Comparison of ENCODE assay signal across 25 cellular contexts in genomic region chrX:136262241-136262640, GRCh38. TPM values are rescaled to one million over a fixed set of nuclear protein-coding genes. Genes with fewer than 3 reads are reported as not detected.
DNase-seq lines count a peak whose midpoint lies in the region; ATAC-seq, FAIRE-seq and TF ChIP-seq lines count a peak whose summit lies in the region.
"Had no signal": no experiment of that assay in that cellular context is flagged by ENCODE, and none has a peak within 500 bp of the region (broad histone marks: within the 10 kb centered on the region; RNA-seq: fewer than 3 reads in every experiment).

No MANE protein-coding gene starts in this region.

- no peaks in the 10 kb centered on the region for H3K9me3 ChIP-seq in right cardiac atrium (ENCODE audit: control insufficient read depth, low read length)
- no peaks in the 10 kb centered on the region for H3K9me3 ChIP-seq in endothelial cell of umbilical vein (replicated peaks; ENCODE audit: control insufficient read depth, insufficient read depth, low read length)
- H3K9me3 ChIP-seq: BLaER1, SJCRH30 had no signal

- CTCF ChIA-PET in endothelial cell of umbilical vein (lab: Charles Lee): interaction anchor here (1.5 kb wide), 1 partner anchor 234 kb away, joined by 4 read pairs; no protein-coding TSS in a partner anchor

- H3K27ac ChIP-seq in right cardiac atrium (ENCODE audit: low read length) (peak overlapping the region; percentile 19), endothelial cell of umbilical vein (ENCODE audit: insufficient read depth, low read depth, low read length) (peak overlapping the region; percentile 96)
- H3K27ac ChIP-seq: BLaER1, HL-60, SJCRH30 had no signal

- no peak for TF ChIP-seq CTCF in endothelial cell of umbilical vein (IDR thresholded peaks at IDR 0.05; ENCODE audit: extremely low read depth in 1 of 2, insufficient read depth in 1 of 2, low read depth in 1 of 2, low read length in 2 of 2)

- H3K4me3 ChIP-seq in right cardiac atrium (ENCODE audit: low read length) (no peak overlapping the region), endothelial cell of umbilical vein (replicated peaks in 1 of 3; ENCODE audit: insufficient read depth in 1 of 3, low read depth in 1 of 3, low read length in 3 of 3) (no peak overlapping the region)
- H3K4me3 ChIP-seq: BLaER1, SJCRH30 had no signal

- 72% methylated on average over 5 of the region's 5 CpGs for WGBS in right cardiac atrium

- ATAC-seq in right cardiac atrium (no peak), sciatic nerve (peak; percentile 57)
- ATAC-seq: HCT116, PC-3 had no signal

- dilution Hi-C loops in endothelial cell of umbilical vein (cut with MboI; ENCODE audit: extremely low pct_ligation_motif_present, low sequenced_read_pairs): no loop called here

- no peaks in the 10 kb centered on the region for H3K36me3 ChIP-seq in endothelial cell of umbilical vein (ENCODE audit: control insufficient read depth in 2 of 2, extremely low read depth in 1 of 2, insufficient read depth in 2 of 2, low read length in 2 of 2)
- H3K36me3 ChIP-seq: BLaER1, SJCRH30 had no signal

- no TSS peak for BruUV-seq in endothelial cell of umbilical vein (replicated peaks; lab: Mats Ljungman, UMichigan)

- H3K79me2 ChIP-seq in endothelial cell of umbilical vein (ENCODE audit: control insufficient read depth, insufficient read depth, low read length): no peaks in the 10 kb centered on the region

- intact Hi-C loops in right cardiac atrium (cut with DNase I) (no loop called here), cardiac septum (cut with DNase I) (loop anchor here (10.0 kb wide), 1 partner anchor 233 kb away; the partner anchor contains the start of gene HTATSF1), endothelial cell of umbilical vein (cut with micrococcal nuclease) (loop anchor here (10.0 kb wide), 1 partner anchor 737 kb away; the partner anchor contains the start of gene INTS6L), sciatic nerve (cut with DNase I) (no loop called here)

- peak; percentile 15 for FAIRE-seq in endothelial cell of umbilical vein (lab: Jason Lieb, UNC)
- FAIRE-seq: A204.1, GM19239 had no signal

- H3K4me2 ChIP-seq in endothelial cell of umbilical vein (ENCODE audit: insufficient read depth, low read length): no peak overlapping the region
- H3K4me2 ChIP-seq: BLaER1 had no signal

- no peaks in the 10 kb centered on the region for H4K20me1 ChIP-seq in endothelial cell of umbilical vein (replicated peaks; ENCODE audit: control insufficient read depth, extremely low read depth, insufficient read depth, low read length)
- H4K20me1 ChIP-seq: BLaER1 had no signal

- no peak overlapping the region for H3K9ac ChIP-seq in endothelial cell of umbilical vein (replicated peaks; ENCODE audit: extremely low read depth, insufficient read depth, low read length)
- H3K9ac ChIP-seq: BLaER1 had no signal

- POLR2A ChIA-PET in endothelial cell of umbilical vein (lab: Charles Lee): no interaction called here

- no peak overlapping the region for H2AFZ ChIP-seq in endothelial cell of umbilical vein (ENCODE audit: low read depth, low read length)

- H3K27me3 ChIP-seq in right cardiac atrium (ENCODE audit: control insufficient read depth, insufficient read depth): no peaks in the 10 kb centered on the region
- H3K27me3 ChIP-seq in endothelial cell of umbilical vein (ENCODE audit: control insufficient read depth in 2 of 2, insufficient read depth in 2 of 2, low read length in 2 of 2): no peaks in the 10 kb centered on the region
- H3K27me3 ChIP-seq: SJCRH30 had no signal

- no peak for TF ChIP-seq POLR2A in endothelial cell of umbilical vein (IDR thresholded peaks at IDR 0.05; ENCODE audit: low read depth, low read length)

- in situ Hi-C loops in KBM-7 (cut with MboI; ENCODE audit: low pct_unique_long_range_greater_than_20kb, low sequenced_read_pairs): no loop called here

- DNase-seq in right cardiac atrium: no peak
- no peak for DNase-seq in cardiac septum (ENCODE audit: low spot score)
- no peak for DNase-seq in endothelial cell of umbilical vein (ENCODE audit: low read depth, low spot score)
- no peak for DNase-seq in sciatic nerve (ENCODE audit: low spot score)
- no peak for DNase-seq in HUDEP-2 (lab: John Stamatoyannopoulos, UW; ENCODE audit: unreplicated experiment in 76 of 76)
- DNase-seq in KBM-7: no peak
- DNase-seq in SKM-1 treated with dmso at 0.1 percent for 144 hours (lab: John Stamatoyannopoulos, UW; ENCODE audit: unreplicated experiment): no peak
- DNase-seq: CD4-positive, CD25-positive, alpha-beta regulatory T cell; DMS153; Kasumi-1; NCI-H1092 treated with DMSO at 0.1 percent for 48 hours; NCI-H1436; NCI-H1930; NCI-H446; NCI-H524 treated with DMSO at 0.1 percent for 48 hours; NCI-H774; PC-3; SJCRH30 had no signal

- H3K4me1 ChIP-seq in right cardiac atrium (ENCODE audit: control insufficient read depth, insufficient read depth, low read length): peaks cover 2% of the 10 kb centered on the region
- H3K4me1 ChIP-seq in endothelial cell of umbilical vein (ENCODE audit: control insufficient read depth, extremely low read depth, insufficient read depth, low read length): peaks cover 34% of the 10 kb centered on the region
- H3K4me1 ChIP-seq: SJCRH30 had no signal

- H3K9me1 ChIP-seq in endothelial cell of umbilical vein (replicated peaks; ENCODE audit: control insufficient read depth, extremely low read depth, insufficient read depth, low read length): no peaks in the 10 kb centered on the region

TF ChIP-seq in endothelial cell of umbilical vein, 7 proteins besides CTCF, POLR2A, EP300 and RAD21:
- TF ChIP-seq JUN (IDR thresholded peaks at IDR 0.05; ENCODE audit: borderline replicate concordance, insufficient read depth, insufficient read length, low read depth) (no peak), FOS (IDR thresholded peaks at IDR 0.05; ENCODE audit: borderline replicate concordance, insufficient read depth, low read length) (no peak), EZH2 (IDR thresholded peaks at IDR 0.05; ENCODE audit: borderline replicate concordance, low read depth, low read length, severe bottlenecking) (no peak), GATA2 (IDR thresholded peaks at IDR 0.05; ENCODE audit: insufficient read depth, insufficient read length, low read depth, low read length) (no peak), MYC (IDR thresholded peaks at IDR 0.05; ENCODE audit: low read depth, low read length) (no peak), POLR2AphosphoS5 (IDR thresholded peaks at IDR 0.05; ENCODE audit: insufficient read depth, low read depth, low read length) (no peak), MAX (IDR thresholded peaks at IDR 0.05; ENCODE audit: insufficient read depth, insufficient read length) (no peak)

RNA-seq across cellular contexts. Expression of gene MAP7D3, which starts 11.0 kb away (rescaled TPM):
- total RNA-seq in right cardiac atrium: 10 to 100 TPM in 3 of 4 donors, 1 to 10 TPM in 1; 8.7 to 13.8 (median 12.0) TPM
- 5.9 TPM for polyA plus RNA-seq in right cardiac atrium
- total RNA-seq in cardiac septum: 15.6 TPM
- 20.0 and 22.8 TPM in 2 replicates for total RNA-seq in endothelial cell of umbilical vein
- 5.6 and 6.5 TPM in 2 replicates for polyA plus RNA-seq in endothelial cell of umbilical vein
- 11.1 TPM in 2 replicates for polyA plus RNA-seq in endothelial cell of umbilical vein (2011; cell fraction: cytosol; rRNA removed)
- 17.7 and 18.9 TPM in 2 replicates for polyA plus RNA-seq in endothelial cell of umbilical vein (2011; cell fraction: nucleus; rRNA removed)
- 24.5 and 27.5 TPM in 2 replicates for polyA plus RNA-seq in endothelial cell of umbilical vein (2012)
- 12.9 and 15.3 TPM in 2 replicates for polyA minus RNA-seq in endothelial cell of umbilical vein
- 9.1 TPM for polyA minus RNA-seq in endothelial cell of umbilical vein (2011; cell fraction: cytosol; rRNA and poly(A)+ RNA removed)
- polyA minus RNA-seq in endothelial cell of umbilical vein (2011; cell fraction: nucleus; rRNA and poly(A)+ RNA removed): 13.7 and 21.1 TPM in 2 replicates
- 17.2 TPM for total RNA-seq in sciatic nerve

RNA-seq across cellular contexts. Expression of gene ADGRG4, which starts 38.5 kb away (rescaled TPM):
- not detected for total RNA-seq in right cardiac atrium
- polyA plus RNA-seq in right cardiac atrium: not detected
- total RNA-seq in cardiac septum: 0.05 TPM
- total RNA-seq in endothelial cell of umbilical vein: 0.04 and 0.05 TPM in 2 replicates
- polyA plus RNA-seq in endothelial cell of umbilical vein: 0.08 and 0.13 TPM in 2 replicates
- polyA plus RNA-seq in endothelial cell of umbilical vein (2011; cell fraction: cytosol; rRNA removed): 0.03 and 0.04 TPM in 2 replicates
- 0.32 TPM in 2 replicates for polyA plus RNA-seq in endothelial cell of umbilical vein (2011; cell fraction: nucleus; rRNA removed)
- 0.10 and 0.11 TPM in 2 replicates for polyA plus RNA-seq in endothelial cell of umbilical vein (2012)
- polyA minus RNA-seq in endothelial cell of umbilical vein: 0.17 and 0.55 TPM in 2 replicates
- polyA minus RNA-seq in endothelial cell of umbilical vein (2011; cell fraction: cytosol; rRNA and poly(A)+ RNA removed): not detected
- 0.43 and 0.67 TPM in 2 replicates for polyA minus RNA-seq in endothelial cell of umbilical vein (2011; cell fraction: nucleus; rRNA and poly(A)+ RNA removed)
- total RNA-seq in sciatic nerve: 0.18 TPM
- total RNA-seq: CD4-positive, CD25-positive, alpha-beta regulatory T cell; H1; PC-3; SJCRH30 had no signal
- polyA plus RNA-seq: AG04450; CD4-positive, CD25-positive, alpha-beta regulatory T cell; H1 had no signal

Comparison
In these comparisons a context has a peak if more than half of its experiments do, and no peak if none do; other contexts are left out.
1. intact Hi-C loops: an anchor here in cardiac septum (10.0 kb wide) and endothelial cell of umbilical vein (10.0 kb wide); none called in right cardiac atrium and sciatic nerve.